In the genomic region with DNA sequence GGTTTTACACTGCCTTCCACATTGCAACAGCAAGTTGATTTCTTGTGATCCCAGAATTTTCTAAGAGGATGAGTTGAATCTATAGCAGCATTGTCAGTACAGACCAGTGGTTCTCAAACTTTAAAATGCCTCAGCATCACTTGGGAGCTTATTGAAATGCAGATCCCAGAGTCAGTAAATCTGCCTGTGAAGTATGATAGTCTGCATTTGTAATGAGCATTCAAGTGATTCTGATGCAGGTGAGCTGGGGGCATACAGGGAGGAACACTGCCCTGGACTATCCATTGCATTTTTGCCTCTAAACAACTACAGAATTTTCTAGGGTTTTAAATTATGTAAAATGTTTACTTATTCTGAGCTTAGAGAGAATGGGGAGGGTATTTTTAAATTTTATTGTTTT, we compare ENCODE assay signal across 22 cellular contexts. TPM values are rescaled to one million over a fixed set of nuclear protein-coding genes. Genes with fewer than 3 reads are reported as not detected.
"Had no signal": no experiment of that assay in that cellular context is flagged by ENCODE, and none has a peak within 500 bp of the region (broad histone marks: within the 10 kb centered on the region; RNA-seq: fewer than 3 reads in every experiment).

No MANE protein-coding gene starts in this region.

- H3K4me1 ChIP-seq: SJSA1 had no signal

- ATAC-seq: HepG2 had no signal

- FAIRE-seq: HepG2, RCC 7860 had no signal

- H3K9me3 ChIP-seq: SJSA1 had no signal

- H3K4me3 ChIP-seq: SJSA1, SK-N-MC had no signal

- H3K27ac ChIP-seq: SJSA1, SK-N-MC had no signal

- H3K27me3 ChIP-seq: SJSA1 had no signal

- DNase-seq: IMR-90, Kasumi-1, KG1, NCI-H1105, NCI-H1417, NCI-H1436 treated with DMSO at 0.1 percent for 48 hours, NCI-H1694, NCI-H187 treated with DMSO at 0.1 percent for 48 hours, NCI-H2029 treated with DMSO at 0.1 percent for 48 hours, NCI-H2171 treated with DMSO at 0.1 percent for 48 hours, NCI-H345, NCI-H524, NCI-H526 treated with DMSO at 0.1 percent for 48 hours, NCI-H748 treated with DMSO at 0.1 percent for 48 hours, Right ventricle myocardium superior, RPMI8226, SIG-M5 had no signal

RNA-seq across cellular contexts. Expression of a gene that starts 27.5 kb away (rescaled TPM):
- total RNA-seq: T-helper 1 cell treated with Interleukin-12 subunit alpha and Interleukin-12 subunit beta and Interleukin-4 antibody, amounts not matched to agents 30 ng/mL and 1 ng/mL, for 36 hours had no signal
